ENCODE assay signal across 8 cellular contexts in the genomic region with DNA sequence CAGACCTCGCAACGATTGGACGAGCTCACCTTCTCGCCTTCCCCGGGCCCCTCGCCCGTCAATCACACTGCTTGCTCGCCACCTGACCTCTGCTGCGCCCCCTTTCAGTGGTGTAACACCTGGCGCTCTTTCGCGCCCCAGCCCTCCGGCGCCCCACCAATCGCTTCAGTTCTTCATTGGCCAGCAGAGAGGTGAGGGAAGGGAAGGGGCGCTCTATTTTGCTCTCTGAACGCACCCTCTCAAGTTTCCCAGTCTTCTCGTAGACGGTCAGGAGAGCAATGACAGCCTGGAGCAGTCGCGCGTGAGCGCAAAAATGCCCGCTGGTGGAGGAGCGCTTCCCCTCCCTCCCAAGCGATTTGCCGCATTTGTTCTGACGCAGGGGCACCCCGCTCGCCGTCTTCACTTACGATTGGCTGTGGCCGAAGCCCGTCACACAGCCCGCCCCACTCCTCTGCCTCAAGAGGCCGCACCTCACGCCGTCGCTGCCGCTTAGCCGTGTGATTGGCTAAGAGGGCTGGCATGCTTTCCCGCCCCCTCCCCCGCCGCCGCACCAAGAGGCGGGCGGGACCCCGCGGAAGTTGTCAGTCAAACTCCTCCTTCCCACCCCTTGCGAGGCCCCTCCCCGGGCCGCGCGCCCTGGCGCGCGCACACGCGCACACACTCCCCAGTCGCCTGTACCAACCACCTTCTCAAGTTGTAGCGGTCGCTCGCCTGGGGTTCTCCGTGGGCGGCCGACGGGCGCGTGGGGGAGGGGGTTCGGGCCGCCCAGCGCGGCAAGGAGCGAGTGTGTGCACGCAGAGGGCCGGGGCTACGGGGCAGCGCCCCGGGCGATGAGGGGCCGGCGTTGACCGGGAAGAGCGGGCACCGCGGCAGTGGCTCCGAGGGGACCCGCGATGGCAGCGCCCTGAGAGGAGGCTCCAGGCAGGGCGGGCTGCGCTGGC. TPM values are rescaled to one million over a fixed set of nuclear protein-coding genes. Genes with fewer than 3 reads are reported as not detected.
DNase-seq lines count a peak whose midpoint lies in the region; FAIRE-seq and TF ChIP-seq lines count a peak whose summit lies in the region.

Gene PPP2R5A (plus strand): TSS at position 667 of the 941 bp plus-strand sequence. CDS start 701 bp downstream, outside the sequence.

- no peaks in the 10 kb centered on the region for H3F3A ChIP-seq in Loucy (ENCODE audit: low read depth)

- WGBS in stomach, 5 donors, result 0 to 2% (median 1%) methylated on average over 28 to 92 of the region's 92 CpGs

- DNase-seq in ELR (ENCODE audit: low read depth), result peak; percentile 98
- DNase-seq in H54 (ENCODE audit: insufficient read length, low spot score), result peak; percentile 93
- peak; percentile 97 to 99 for DNase-seq in SHP77 (lab: John Stamatoyannopoulos, UW)
- peak; percentile 99 for DNase-seq in activated effector memory CD4-positive, alpha-beta T cell treated with anti-CD3 and anti-CD28 coated beads, Interleukin-2, amount 50 U/mL, for 16 hours
- peak; percentile 99 for DNase-seq in fibroblast of the aortic adventitia (ENCODE audit: low read depth)
- DNase-seq in nephron progenitor cell, result peak; percentile 97
- DNase-seq in stomach, result peak; percentile 99

- peak; percentile 86 for TF ChIP-seq POLR2A in H54 (IDR thresholded peaks at IDR 0.05; ENCODE audit: low read depth, low read length)
- peak in 2 of 4 donors; percentile 71 to 92 for TF ChIP-seq POLR2A in stomach (IDR thresholded peaks at IDR 0.05)

- TF ChIP-seq EP300 in stomach (IDR thresholded peaks at IDR 0.05), result peak; percentile 12

- peak; percentile 78 for FAIRE-seq in H54 (lab: Jason Lieb, UNC)

- intact Hi-C loops in stomach (cut with DNase I; ENCODE audit: low total_unique reads), result no loop called here

- peaks cover 42% of the 10 kb centered on the region for H3K4me1 Mint-ChIP-seq in nephron progenitor cell

- TF ChIP-seq CTCF in Loucy (conservative IDR thresholded peaks at IDR 0.05; ENCODE audit: low read length), result peak; percentile 55
- no peak for TF ChIP-seq CTCF in fibroblast of the aortic adventitia (IDR thresholded peaks at IDR 0.05; ENCODE audit: insufficient read depth, low read length)
- TF ChIP-seq CTCF in nephron progenitor cell (IDR thresholded peaks at IDR 0.05), result no peak
- TF ChIP-seq CTCF in stomach (IDR thresholded peaks at IDR 0.05), result peak in 3 of 7 experiments; percentile 15 to 54 (median 21)

- peak within 1 kb of the TSS; percentile 98 for H3K4me3 Mint-ChIP-seq in nephron progenitor cell

- H3K36me3 ChIP-seq in Loucy (ENCODE audit: insufficient read depth, low read length) (no peaks in the 10 kb centered on the region), stomach (no peaks in the 10 kb centered on the region)

- no peaks in the 10 kb centered on the region for H3K9me2 ChIP-seq in Loucy (replicated peaks; ENCODE audit: low read depth, low read length)

- peak within 1 kb of the TSS; percentile 90 for H3K4me2 ChIP-seq in Loucy (ENCODE audit: low read depth, low read length, poor library complexity, severe bottlenecking)

- H3K4me3 ChIP-seq in Loucy (ENCODE audit: low read length, poor library complexity, severe bottlenecking) (peak within 1 kb of the TSS; percentile 94), fibroblast of the aortic adventitia (ENCODE audit: low read depth, low read length) (peak within 1 kb of the TSS; percentile 94), stomach (peak within 1 kb of the TSS; percentile 63 to 99 (median 82))

- H2AFZ ChIP-seq in Loucy (ENCODE audit: low read length), result peak within 1 kb of the TSS; percentile 94

- peak within 1 kb of the TSS; percentile 99 for H3K27ac Mint-ChIP-seq in nephron progenitor cell

- peaks cover 37% of the 10 kb centered on the region for H4K20me1 ChIP-seq in Loucy (ENCODE audit: insufficient read depth, low read length, poor library complexity, severe bottlenecking)

- peaks cover 39% of the 10 kb centered on the region for H3K79me2 ChIP-seq in Loucy (ENCODE audit: insufficient read depth, low read length)

- no peaks in the 10 kb centered on the region for H3K36me3 Mint-ChIP-seq in nephron progenitor cell (ENCODE audit: low read depth)

- no peaks in the 10 kb centered on the region for H3K27me3 ChIP-seq in Loucy (ENCODE audit: insufficient read depth, low read length, poor library complexity, severe bottlenecking)
- no peaks in the 10 kb centered on the region for H3K27me3 ChIP-seq in stomach

- peak within 1 kb of the TSS; percentile 95 to 100 (median 100) for H3K27ac ChIP-seq in stomach

- H3K9me3 ChIP-seq in Loucy (ENCODE audit: insufficient read depth, low read depth, low read length), result no peaks in the 10 kb centered on the region
- no peaks in the 10 kb centered on the region for H3K9me3 ChIP-seq in stomach

- H3K4me1 ChIP-seq in Loucy (ENCODE audit: insufficient read depth, low read length, poor library complexity, severe bottlenecking) (peaks cover 22% of the 10 kb centered on the region), stomach (peaks cover 4 to 42% (median 32%) of the 10 kb centered on the region in 4 donors)

- H3K9ac ChIP-seq in Loucy (ENCODE audit: low read depth, low read length, poor library complexity, severe bottlenecking), result peak within 1 kb of the TSS; percentile 78

- H3K9me3 Mint-ChIP-seq in nephron progenitor cell, result peaks cover 7% of the 10 kb centered on the region

- peaks cover 13% of the 10 kb centered on the region for H3K27me3 Mint-ChIP-seq in nephron progenitor cell (ENCODE audit: low read depth, poor library complexity)

RNA-seq across cellular contexts. Expression of gene PPP2R5A, which starts in this region (rescaled TPM):
- total RNA-seq in fibroblast of the aortic adventitia (ENCODE audit: low replicate concordance), result 23.7 and 31.6 TPM in 2 replicates
- 10 to 100 TPM; 38.4 to 69.6 (median 57.2) TPM for total RNA-seq in stomach
- 10 to 100 TPM; 40.4 to 72.6 (median 40.5) TPM for polyA plus RNA-seq in stomach

Comparison
In these comparisons a context has a peak if more than half of its experiments do, and no peak if none do; other contexts are left out.
1. Peak in every context shown above with its lines: DNase-seq, H3K4me3 ChIP-seq and H3K27ac ChIP-seq.